In genomic region chr10:110326351-110327032, GRCh38 we compare ENCODE assay signal across 10 cellular contexts. TPM values are rescaled to one million over a fixed set of nuclear protein-coding genes. Genes with fewer than 3 reads are reported as not detected.
DNase-seq lines count a peak whose midpoint lies in the region; ATAC-seq and TF ChIP-seq lines count a peak whose summit lies in the region.
"Had no signal": no experiment of that assay in that cellular context is flagged by ENCODE, and none has a peak within 500 bp of the region (broad histone marks: within the 10 kb centered on the region; RNA-seq: fewer than 3 reads in every experiment).

No MANE protein-coding gene starts in this region.

- peak; percentile 36 for ATAC-seq in GM18870 (IDR thresholded peaks at IDR 0.05; ENCODE audit: unreplicated experiment)
- ATAC-seq in SK-N-SH treated with all-trans-retinoic acid at 6 μM for 48 hours, result peak; percentile 64
- no peak for ATAC-seq in left cardiac atrium

- H3K4me3 ChIP-seq in AG04450 (ENCODE audit: low read depth, low read length) (no peak overlapping the region), fibroblast of villous mesenchyme (ENCODE audit: low read depth, low read length) (no peak overlapping the region)

- POLR2A ChIA-PET in AG04450 (lab: Yijun Ruan, JAX), result interaction anchor here (0.5 to 2.1 kb wide), 3 partner anchors 10 to 116 kb away, joined by 4 to 8 read pairs (median 6); no protein-coding TSS in a partner anchor

- intact Hi-C loops in left cardiac atrium (cut with DNase I), result no loop called here

- H3K9me3 ChIP-seq in AG04450 (ENCODE audit: control insufficient read depth, insufficient read depth, low read length), result peaks cover 31% of the 10 kb centered on the region

- TF ChIP-seq CTCF in AG04450 (IDR thresholded peaks at IDR 0.05; ENCODE audit: low read depth, low read length), result no peak
- TF ChIP-seq CTCF in fibroblast of villous mesenchyme (IDR thresholded peaks at IDR 0.05; ENCODE audit: insufficient read depth, low read depth, low read length), result no peak

- CTCF ChIA-PET in AG04450 (lab: Charles Lee), result interaction anchor here (1.0 to 1.9 kb wide), 4 partner anchors 10 to 220 kb away, joined by 5 to 7 read pairs (median 5); no protein-coding TSS in a partner anchor

- H3K27me3 ChIP-seq in AG04450 (ENCODE audit: control insufficient read depth, insufficient read depth, low read length), result no peaks in the 10 kb centered on the region

- DNase-seq in AG04450 (ENCODE audit: low read depth, low spot score) (peak; percentile 59), fibroblast of villous mesenchyme (ENCODE audit: low read depth) (peak; percentile 78), left cardiac atrium (no peak), iPS-NIHi7 (ENCODE audit: extremely low spot score) (no peak), NCI-H146 (lab: John Stamatoyannopoulos, UW) (no peak), middle frontal gyrus (ENCODE audit: extremely low spot score, low spot score) (no peak)
- DNase-seq: activated T-cell treated with anti-CD3 and anti-CD28 coated beads, Interleukin-2, amount 50 U/mL, for 4 hours; DMS153 had no signal

- H3K27ac ChIP-seq in AG04450 (ENCODE audit: low read depth, low read length), result peak overlapping the region; percentile 85

TF ChIP-seq in SK-N-SH treated with all-trans-retinoic acid at 6 μM for 48 hours, 23 proteins besides CTCF, POLR2A, EP300 and RAD21:
- TF ChIP-seq BACH2 (CRISPR knock-in tag; IDR thresholded peaks at IDR 0.05; ENCODE audit: borderline replicate concordance), result no peak
- no peak for TF ChIP-seq ZNF8 (CRISPR knock-in tag; IDR thresholded peaks at IDR 0.05)
- no peak for TF ChIP-seq GLIS3 (CRISPR knock-in tag; IDR thresholded peaks at IDR 0.05)

RNA-seq across cellular contexts. Expression of gene SMNDC1, which starts 21.8 kb away (rescaled TPM):
- 20.1 and 26.4 TPM in 2 replicates for polyA plus RNA-seq in AG04450 (2011; rRNA removed)
- polyA minus RNA-seq in AG04450 (2011; rRNA and poly(A)+ RNA removed), result 8.1 and 9.6 TPM in 2 replicates
- 6.8 and 11.7 TPM in 2 replicates for total RNA-seq in fibroblast of villous mesenchyme
- total RNA-seq in left cardiac atrium, result 10 to 100 TPM; 21.6 to 24.4 TPM

Comparison
In these comparisons a context has a peak if more than half of its experiments do, and no peak if none do; other contexts are left out.
1. DNase-seq: peak in AG04450 (single experiment) and fibroblast of villous mesenchyme (single experiment); none in left cardiac atrium (single experiment), iPS-NIHi7 (single experiment), NCI-H146 (single experiment) and middle frontal gyrus (single experiment).
2. ATAC-seq: peak in GM18870 (single experiment) and SK-N-SH treated with all-trans-retinoic acid at 6 μM for 48 hours (single experiment); none in left cardiac atrium (0 of 2).